19 cellular contexts compared by ENCODE assay signal in genomic region chr10:1395025-1395981, GRCh38.
DNase-seq lines count a peak whose midpoint lies in the region; ATAC-seq and TF ChIP-seq lines count a peak whose summit lies in the region.
"Had no signal": no experiment of that assay in that cellular context is flagged by ENCODE, and none has a peak within 500 bp of the region (broad histone marks: within the 10 kb centered on the region; RNA-seq: fewer than 3 reads in every experiment).

No MANE protein-coding gene starts in this region.

- peaks cover 2% of the 10 kb centered on the region for H3K27me3 Mint-ChIP-seq in activated CD4-positive, alpha-beta T cell treated with anti-CD3 and anti-CD28 coated beads for 36 hours

- H3K4me3 Mint-ChIP-seq in activated CD4-positive, alpha-beta T cell treated with anti-CD3 and anti-CD28 coated beads for 36 hours, result no peak overlapping the region

- WGBS in right cardiac atrium, result 80% methylated on average over 34 of the region's 34 CpGs

- H3K4me1 ChIP-seq in right cardiac atrium (ENCODE audit: control insufficient read depth, insufficient read depth, low read length), result no peaks in the 10 kb centered on the region
- H3K4me1 ChIP-seq in upper lobe of right lung, result no peaks in the 10 kb centered on the region

- H3K27me3 ChIP-seq in right cardiac atrium (ENCODE audit: control insufficient read depth, insufficient read depth), result no peaks in the 10 kb centered on the region
- H3K27me3 ChIP-seq in upper lobe of right lung, result no peaks in the 10 kb centered on the region

- intact Hi-C loops in Right ventricle myocardium inferior (cut with DNase I) (no loop called here), right cardiac atrium (cut with DNase I) (no loop called here), upper lobe of right lung (cut with DNase I) (no loop called here)
- intact Hi-C loops in activated CD4-positive, alpha-beta T cell treated with anti-CD3 and anti-CD28 coated beads for 36 hours (cut with DNase I, micrococcal nuclease), result no loop called here

- DNase-seq in Right ventricle myocardium inferior (ENCODE audit: missing footprints) (no peak), right cardiac atrium (no peak), coronary artery (ENCODE audit: low spot score) (peak; percentile 45), mesenteric fat pad (ENCODE audit: low spot score) (peak; percentile 82), upper lobe of right lung (no peak), substantia nigra (lab: John Stamatoyannopoulos, UW) (no peak)
- no peak for DNase-seq in activated CD4-positive, alpha-beta T cell treated with anti-CD3 and anti-CD28 coated beads for 36 hours
- DNase-seq: C1 segment of cervical spinal cord, GDM1, NCI-H1048, NCI-H1436 treated with DMSO at 0.1 percent for 48 hours, NCI-H2029 treated with DMSO at 0.1 percent for 48 hours, NCI-H2171 treated with DMSO at 0.1 percent for 48 hours, NCI-H82 had no signal

- peak; percentile 13 for ATAC-seq in Right ventricle myocardium inferior
- no peak for ATAC-seq in right cardiac atrium
- ATAC-seq in upper lobe of right lung, result peak; percentile 27
- ATAC-seq in activated CD4-positive, alpha-beta T cell treated with anti-CD3 and anti-CD28 coated beads for 36 hours, result no peak
- ATAC-seq in HG03342 (IDR thresholded peaks at IDR 0.05; ENCODE audit: unreplicated experiment), result no peak
- ATAC-seq: GM12878, HCT116, Panc1 had no signal

- CTCF ChIA-PET in activated CD4-positive, alpha-beta T cell treated with anti-CD3 and anti-CD28 coated beads for 36 hours (lab: Charles Lee), result interaction anchor here (0.7 kb wide), 1 partner anchor 8 kb away, joined by 3 read pairs; no protein-coding TSS in a partner anchor

- H3K27ac Mint-ChIP-seq in activated CD4-positive, alpha-beta T cell treated with anti-CD3 and anti-CD28 coated beads for 36 hours, result no peak overlapping the region

- no peaks in the 10 kb centered on the region for H3K4me1 Mint-ChIP-seq in activated CD4-positive, alpha-beta T cell treated with anti-CD3 and anti-CD28 coated beads for 36 hours

- no peaks in the 10 kb centered on the region for H3K9me3 ChIP-seq in right cardiac atrium (ENCODE audit: control insufficient read depth, low read length)
- no peaks in the 10 kb centered on the region for H3K9me3 ChIP-seq in upper lobe of right lung

- H3K4me3 ChIP-seq in right cardiac atrium (ENCODE audit: low read length) (no peak overlapping the region), coronary artery (no peak overlapping the region), upper lobe of right lung (no peak overlapping the region)
- H3K4me3 ChIP-seq: GM12878 had no signal

- no peaks in the 10 kb centered on the region for H3K36me3 Mint-ChIP-seq in activated CD4-positive, alpha-beta T cell treated with anti-CD3 and anti-CD28 coated beads for 36 hours (ENCODE audit: low read depth)

- H3K27ac ChIP-seq in right cardiac atrium (ENCODE audit: low read length), result no peak overlapping the region
- H3K27ac ChIP-seq in coronary artery, result no peak overlapping the region
- H3K27ac ChIP-seq in upper lobe of right lung, result no peak overlapping the region
- H3K27ac ChIP-seq in substantia nigra (ENCODE audit: low read depth, low read length, poor library complexity, severe bottlenecking), result no peak overlapping the region
- H3K27ac ChIP-seq: KMS-11 had no signal

- no peaks in the 10 kb centered on the region for H3K36me3 ChIP-seq in upper lobe of right lung

- TF ChIP-seq CTCF in coronary artery (IDR thresholded peaks at IDR 0.05), result no peak
- TF ChIP-seq CTCF in upper lobe of right lung (IDR thresholded peaks at IDR 0.05), result no peak

- no peaks in the 10 kb centered on the region for H3K9me3 Mint-ChIP-seq in activated CD4-positive, alpha-beta T cell treated with anti-CD3 and anti-CD28 coated beads for 36 hours (ENCODE audit: low read depth)

- POLR2A ChIA-PET in activated CD4-positive, alpha-beta T cell treated with anti-CD3 and anti-CD28 coated beads for 36 hours (lab: Charles Lee), result no interaction called here

Comparison
In these comparisons a context has a peak if more than half of its experiments do, and no peak if none do; other contexts are left out.
1. ATAC-seq: peak in Right ventricle myocardium inferior (single experiment) and upper lobe of right lung (single experiment); none in right cardiac atrium (0 of 2), activated CD4-positive, alpha-beta T cell treated with anti-CD3 and anti-CD28 coated beads for 36 hours (single experiment) and HG03342 (single experiment).
2. DNase-seq: peak in coronary artery (single experiment) and mesenteric fat pad (single experiment); none in Right ventricle myocardium inferior (single experiment), right cardiac atrium (0 of 3), upper lobe of right lung (single experiment), activated CD4-positive, alpha-beta T cell treated with anti-CD3 and anti-CD28 coated beads for 36 hours (single experiment) and substantia nigra (0 of 49).